28 cellular contexts compared by ENCODE assay signal in the genomic region with DNA sequence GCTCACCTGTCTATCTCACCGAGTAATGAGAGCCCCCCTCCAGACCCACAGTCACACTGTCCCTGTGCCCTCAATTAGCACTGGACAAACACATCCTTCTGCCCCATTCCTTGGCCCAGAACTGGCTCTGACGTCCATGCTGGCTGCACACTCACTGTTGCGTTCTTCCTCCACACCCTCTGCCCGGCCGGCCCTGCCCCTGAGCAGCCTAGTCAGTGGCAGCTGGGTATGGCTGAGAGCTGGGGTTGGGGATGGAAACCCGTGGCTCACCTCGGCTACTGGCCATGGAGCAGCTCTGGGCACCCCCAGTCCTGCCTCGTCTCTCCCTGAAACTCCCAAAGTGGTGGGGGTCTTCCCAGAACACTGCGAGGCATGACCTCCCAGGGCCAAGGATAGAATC. TPM values are rescaled to one million over a fixed set of nuclear protein-coding genes. Genes with fewer than 3 reads are reported as not detected.
"Had no signal": no experiment of that assay in that cellular context is flagged by ENCODE, and none has a peak within 500 bp of the region (broad histone marks: within the 10 kb centered on the region; RNA-seq: fewer than 3 reads in every experiment).

No MANE protein-coding gene starts in this region.

- DNase-seq: activated CD4-positive, alpha-beta memory T cell treated with anti-CD3 and anti-CD28 coated beads for 36 hours; activated CD4-positive, alpha-beta T cell treated with anti-CD3 and anti-CD28 coated beads, Interleukin-2, amount 10 ng/mL, durations not matched to agents 7 days and 5 days; activated CD4-positive, CD25-positive, alpha-beta regulatory T cell; activated CD8-positive, alpha-beta memory T cell treated with anti-CD3 and anti-CD28 coated beads for 24 hours; activated gamma-delta T cell; activated naive CD4-positive, alpha-beta T cell treated with anti-CD3 and anti-CD28 coated beads for 36 hours; activated T-cell treated with anti-CD3 and anti-CD28 coated beads, Interleukin-2, amount 50 U/mL, for 4 hours; amygdala; NCI-H1105 treated with DMSO at 0.1 percent for 48 hours; NCI-H146; NCI-H187 treated with DMSO at 0.1 percent for 48 hours; NCI-H2081 treated with DMSO at 0.1 percent for 48 hours; NCI-H2227 treated with DMSO at 0.1 percent for 48 hours; NCI-H446 treated with DMSO at 0.1 percent for 48 hours; NCI-H524 treated with DMSO at 0.1 percent for 48 hours; NCI-H748 treated with DMSO at 0.1 percent for 48 hours; NK-92 treated with Interleukin-12 subunit alpha and Interleukin-12 subunit beta, amount 100 ng/mL, for 24 hours; Peyer's patch; Right ventricle myocardium superior; SJCRH30; SK-N-SH; T-helper 1 cell had no signal

- FAIRE-seq: astrocyte had no signal

- H3K27ac Mint-ChIP-seq: activated CD4-positive, alpha-beta memory T cell treated with anti-CD3 and anti-CD28 coated beads for 36 hours; activated CD4-positive, alpha-beta T cell treated with anti-CD3 and anti-CD28 coated beads, Interleukin-2, amount 10 ng/mL, durations not matched to agents 7 days and 5 days; activated naive CD4-positive, alpha-beta T cell treated with anti-CD3 and anti-CD28 coated beads for 36 hours; activated naive CD8-positive, alpha-beta T cell; brain had no signal

- H3K9me2 ChIP-seq: SK-N-SH had no signal

- H3K4me3 ChIP-seq: Peyer's patch, SJCRH30 had no signal

- H3K9ac ChIP-seq: SK-N-SH had no signal

- ATAC-seq: activated T-cell treated with anti-CD3 and anti-CD28 coated beads, Interleukin-2, amount 50 U/mL, for 4 hours had no signal

- H3K4me3 Mint-ChIP-seq: activated CD4-positive, alpha-beta memory T cell treated with anti-CD3 and anti-CD28 coated beads for 36 hours; activated CD4-positive, alpha-beta T cell treated with anti-CD3 and anti-CD28 coated beads, Interleukin-2, amount 10 ng/mL, durations not matched to agents 7 days and 5 days; activated naive CD4-positive, alpha-beta T cell treated with anti-CD3 and anti-CD28 coated beads for 36 hours; activated naive CD8-positive, alpha-beta T cell; activated T-cell treated with anti-CD3 and anti-CD28 coated beads, Interleukin-2, amount 50 U/mL, for 4 hours; brain had no signal

- H3K4me2 ChIP-seq: SK-N-SH had no signal

- H3K9me3 Mint-ChIP-seq: activated CD4-positive, alpha-beta memory T cell treated with anti-CD3 and anti-CD28 coated beads for 36 hours; activated CD4-positive, alpha-beta T cell treated with anti-CD3 and anti-CD28 coated beads, Interleukin-2, amount 10 ng/mL, durations not matched to agents 7 days and 5 days; activated naive CD4-positive, alpha-beta T cell treated with anti-CD3 and anti-CD28 coated beads for 36 hours; activated T-cell treated with anti-CD3 and anti-CD28 coated beads, Interleukin-2, amount 50 U/mL, for 4 hours; brain had no signal

- H3K27ac ChIP-seq: Peyer's patch, RWPE1, SJCRH30, VCaP had no signal

- H3K27me3 ChIP-seq: Peyer's patch, SJCRH30 had no signal

- H3K36me3 ChIP-seq: SJCRH30 had no signal

- H3K27me3 Mint-ChIP-seq: activated CD4-positive, alpha-beta memory T cell treated with anti-CD3 and anti-CD28 coated beads for 36 hours; activated CD4-positive, alpha-beta T cell treated with anti-CD3 and anti-CD28 coated beads, Interleukin-2, amount 10 ng/mL, durations not matched to agents 7 days and 5 days; activated naive CD8-positive, alpha-beta T cell; brain had no signal

- H3K9me3 ChIP-seq: Peyer's patch, SJCRH30, SK-N-SH had no signal

- H3K4me1 ChIP-seq: Peyer's patch, SJCRH30 had no signal

- H3K4me1 Mint-ChIP-seq: activated CD4-positive, alpha-beta T cell treated with anti-CD3 and anti-CD28 coated beads, Interleukin-2, amount 10 ng/mL, durations not matched to agents 7 days and 5 days; brain had no signal

RNA-seq across cellular contexts. Expression of gene TRIM54, which starts 32.5 kb away (rescaled TPM):
- total RNA-seq: activated CD4-positive, alpha-beta memory T cell treated with anti-CD3 and anti-CD28 coated beads for 36 hours; activated CD4-positive, alpha-beta T cell treated with anti-CD3 and anti-CD28 coated beads, Interleukin-2, amount 10 ng/mL, durations not matched to agents 7 days and 5 days; activated naive CD4-positive, alpha-beta T cell treated with anti-CD3 and anti-CD28 coated beads for 36 hours; astrocyte; T-helper 2 cell treated with Interferon-gamma antibody and Interleukin-4, amounts not matched to agents 100 ng/mL and 5 ng/mL, for 36 hours had no signal

RNA-seq across cellular contexts. Expression of gene DNAJC5G, which starts 39.5 kb away (rescaled TPM):
- total RNA-seq: activated CD4-positive, alpha-beta T cell treated with anti-CD3 and anti-CD28 coated beads, Interleukin-2, amount 10 ng/mL, durations not matched to agents 7 days and 5 days; activated naive CD4-positive, alpha-beta T cell treated with anti-CD3 and anti-CD28 coated beads for 36 hours; activated T-cell treated with anti-CD3 and anti-CD28 coated beads, Interleukin-2, amount 50 U/mL, for 4 hours; astrocyte; SJCRH30; T-helper 2 cell treated with Interferon-gamma antibody and Interleukin-4, amounts not matched to agents 100 ng/mL and 5 ng/mL, for 36 hours had no signal
